ENCODE assay signal across 21 cellular contexts in the genomic region with DNA sequence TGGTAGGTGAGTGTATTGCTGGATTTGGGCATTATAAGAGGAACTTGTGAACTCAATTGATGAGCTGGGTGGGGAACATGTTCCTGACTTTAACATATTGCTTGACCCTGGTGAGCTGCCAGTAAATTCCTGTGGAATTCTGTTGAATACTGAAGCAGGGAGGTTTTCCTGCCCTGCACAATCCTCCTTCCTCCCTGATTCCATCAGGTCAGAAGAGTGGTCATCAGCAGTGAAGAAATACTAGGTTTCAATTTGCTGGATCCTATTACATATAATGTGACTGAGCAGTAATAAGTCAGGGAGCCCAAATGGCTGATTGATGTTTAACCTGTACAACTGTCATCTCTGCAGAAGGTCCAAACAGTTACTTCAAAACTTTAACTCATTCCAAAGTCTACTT.
DNase-seq lines count a peak whose midpoint lies in the region; ATAC-seq, FAIRE-seq and TF ChIP-seq lines count a peak whose summit lies in the region.
"Had no signal": no experiment of that assay in that cellular context is flagged by ENCODE, and none has a peak within 500 bp of the region (broad histone marks: within the 10 kb centered on the region; RNA-seq: fewer than 3 reads in every experiment).

No MANE protein-coding gene starts in this region.

- no peak overlapping the region for H3K4ac ChIP-seq in trophoblast cell (ENCODE audit: low read depth, low read length)

- H3K9me3 ChIP-seq in astrocyte (ENCODE audit: insufficient read depth, low read depth, low read length): no peaks in the 10 kb centered on the region
- H3K9me3 ChIP-seq in trophoblast cell (ENCODE audit: insufficient read depth, low read depth, low read length): no peaks in the 10 kb centered on the region

- ATAC-seq in HG02588 (IDR thresholded peaks at IDR 0.05; ENCODE audit: unreplicated experiment): no peak
- no peak for ATAC-seq in stimulated activated memory B cell treated with anti-CD40 and anti-IgM and Interleukin-4, amounts not matched to agents 10 μg/mL and 1 μg/mL and 100 μg/mL, for 72 hours
- ATAC-seq: HCT116, Panc1 had no signal

- no peak overlapping the region for H3K9ac ChIP-seq in astrocyte (ENCODE audit: low read length)
- no peak overlapping the region for H3K9ac ChIP-seq in trophoblast cell (ENCODE audit: low read length)

- FAIRE-seq in astrocyte (lab: Jason Lieb, UNC): no peak
- FAIRE-seq: colon, D721Med, endothelial cell of umbilical vein had no signal

- H3K4me1 Mint-ChIP-seq in astrocyte (ENCODE audit: low read depth, unreplicated experiment): peaks cover 40% of the 10 kb centered on the region
- H3K4me1 Mint-ChIP-seq in stimulated activated memory B cell treated with anti-CD40 and anti-IgM and Interleukin-4, amounts not matched to agents 10 μg/mL and 1 μg/mL and 100 μg/mL, for 72 hours: no peaks in the 10 kb centered on the region

- H3K4me2 ChIP-seq in astrocyte (ENCODE audit: low read length) (no peak overlapping the region), trophoblast cell (ENCODE audit: low read length) (no peak overlapping the region)

- no peak for TF ChIP-seq CTCF in astrocyte (IDR thresholded peaks at IDR 0.05; ENCODE audit: insufficient read depth, low read depth, low read length)

- H3K27ac ChIP-seq in astrocyte (ENCODE audit: low read depth, low read length) (no peak overlapping the region), trophoblast cell (ENCODE audit: low read depth, low read length) (peak overlapping the region; percentile 29)

- H3K36me3 ChIP-seq in astrocyte (ENCODE audit: insufficient read depth, low read length) (no peaks in the 10 kb centered on the region), trophoblast cell (ENCODE audit: control insufficient read depth in 1 of 2, insufficient read depth in 2 of 2, low read length in 2 of 2) (no peaks in the 10 kb centered on the region)

- peak overlapping the region; percentile 48 for H2BK120ac ChIP-seq in trophoblast cell (ENCODE audit: insufficient read depth, low read length, poor library complexity)

- H2AK5ac ChIP-seq in trophoblast cell (ENCODE audit: low read length): no peak overlapping the region

- H3K23ac ChIP-seq in trophoblast cell (ENCODE audit: low read length): no peak overlapping the region

- H3K79me2 ChIP-seq in astrocyte (ENCODE audit: insufficient read depth, low read length) (no peaks in the 10 kb centered on the region), trophoblast cell (ENCODE audit: control insufficient read depth, insufficient read depth, low read length, poor library complexity) (no peaks in the 10 kb centered on the region)

- H3K18ac ChIP-seq in trophoblast cell (ENCODE audit: low read length): no peak overlapping the region

- DNase-seq in HS-5 (ENCODE audit: low read depth): peak; percentile 57
- DNase-seq in astrocyte (ENCODE audit: low read depth): peak; percentile 34
- DNase-seq in glomerular visceral epithelial cell (ENCODE audit: extremely low spot score): peak; percentile 4
- DNase-seq in trophoblast cell: no peak
- no peak for DNase-seq in activated gamma-delta T cell (lab: John Stamatoyannopoulos, UW)
- DNase-seq in GM19238 (ENCODE audit: insufficient read length, low spot score): no peak
- DNase-seq: AML-193; GF-D8; head of caudate nucleus; NCI-H1048; stimulated activated CD4-positive, alpha-beta T cell treated with anti-CD3 and anti-CD28 coated beads, Interleukin-4, amount 100 ng/mL, for 24 hours; stimulated activated CD8-positive, alpha-beta memory T cell treated with anti-CD3 and anti-CD28 coated beads, Interleukin-4, amount 100 ng/mL, for 48 hours; SW 1271 had no signal

- H3K27ac Mint-ChIP-seq in astrocyte (ENCODE audit: unreplicated experiment): peak overlapping the region; percentile 72
- H3K27ac Mint-ChIP-seq in stimulated activated memory B cell treated with anti-CD40 and anti-IgM and Interleukin-4, amounts not matched to agents 10 μg/mL and 1 μg/mL and 100 μg/mL, for 72 hours: no peak overlapping the region
- H3K27ac Mint-ChIP-seq: activated T-helper 1 cell treated with anti-CD3 and anti-CD28 coated beads, Interleukin-12 subunit alpha, Interleukin-12 subunit beta, Interleukin-2, Interleukin-4 antibody, amounts not matched to agents 30 ng/mL and 10 ng/mL and 1 ng/mL, durations not matched to agents 14 hours and 24 hours and 36 hours had no signal

- H3K4me1 ChIP-seq in astrocyte (ENCODE audit: insufficient read depth, low read length): no peaks in the 10 kb centered on the region
- H3K4me1 ChIP-seq in trophoblast cell (ENCODE audit: control insufficient read depth in 1 of 2, insufficient read depth in 2 of 2, low read length in 2 of 2): peaks cover 3 to 5% of the 10 kb centered on the region in 2 experiments

- no peak overlapping the region for H3K14ac ChIP-seq in trophoblast cell (ENCODE audit: low read length)

- peaks cover 11% of the 10 kb centered on the region for H3K79me1 ChIP-seq in trophoblast cell (ENCODE audit: low read length)

- H4K8ac ChIP-seq in trophoblast cell (ENCODE audit: low read depth, low read length): no peak overlapping the region

- H3K4me3 ChIP-seq in astrocyte (ENCODE audit: insufficient read depth, low read depth, low read length) (no peak overlapping the region), trophoblast cell (ENCODE audit: low read depth, low read length) (no peak overlapping the region)

- H3K9me3 Mint-ChIP-seq in astrocyte (ENCODE audit: unreplicated experiment): no peaks in the 10 kb centered on the region
- H3K9me3 Mint-ChIP-seq in stimulated activated memory B cell treated with anti-CD40 and anti-IgM and Interleukin-4, amounts not matched to agents 10 μg/mL and 1 μg/mL and 100 μg/mL, for 72 hours: no peaks in the 10 kb centered on the region
- H3K9me3 Mint-ChIP-seq: activated T-helper 1 cell treated with anti-CD3 and anti-CD28 coated beads, Interleukin-12 subunit alpha, Interleukin-12 subunit beta, Interleukin-2, Interleukin-4 antibody, amounts not matched to agents 30 ng/mL and 10 ng/mL and 1 ng/mL, durations not matched to agents 14 hours and 24 hours and 36 hours had no signal

- H3K27me3 Mint-ChIP-seq in astrocyte (ENCODE audit: low read depth, unreplicated experiment): no peaks in the 10 kb centered on the region
- H3K27me3 Mint-ChIP-seq in stimulated activated memory B cell treated with anti-CD40 and anti-IgM and Interleukin-4, amounts not matched to agents 10 μg/mL and 1 μg/mL and 100 μg/mL, for 72 hours: no peaks in the 10 kb centered on the region

- no peak overlapping the region for H4K12ac ChIP-seq in trophoblast cell (ENCODE audit: low read depth, low read length)

- H3K27me3 ChIP-seq in astrocyte (ENCODE audit: insufficient read depth, low read length) (no peaks in the 10 kb centered on the region), trophoblast cell (ENCODE audit: insufficient read depth, low read length) (no peaks in the 10 kb centered on the region)

- H2BK12ac ChIP-seq in trophoblast cell (ENCODE audit: low read length): no peak overlapping the region

- peak overlapping the region; percentile 12 for H3K4me3 Mint-ChIP-seq in astrocyte (ENCODE audit: unreplicated experiment)
- no peak overlapping the region for H3K4me3 Mint-ChIP-seq in stimulated activated memory B cell treated with anti-CD40 and anti-IgM and Interleukin-4, amounts not matched to agents 10 μg/mL and 1 μg/mL and 100 μg/mL, for 72 hours
- H3K4me3 Mint-ChIP-seq: activated T-helper 1 cell treated with anti-CD3 and anti-CD28 coated beads, Interleukin-12 subunit alpha, Interleukin-12 subunit beta, Interleukin-2, Interleukin-4 antibody, amounts not matched to agents 30 ng/mL and 10 ng/mL and 1 ng/mL, durations not matched to agents 14 hours and 24 hours and 36 hours had no signal

- no peaks in the 10 kb centered on the region for H4K20me1 ChIP-seq in astrocyte (ENCODE audit: insufficient read depth, low read length)

- peak overlapping the region; percentile 23 for H2BK5ac ChIP-seq in trophoblast cell (ENCODE audit: low read depth, low read length, poor library complexity)

- peak overlapping the region; percentile 55 for H4K91ac ChIP-seq in trophoblast cell (ENCODE audit: low read depth, low read length)

- no peak overlapping the region for H2AFZ ChIP-seq in astrocyte (ENCODE audit: low read depth, low read length)
- no peak overlapping the region for H2AFZ ChIP-seq in trophoblast cell (ENCODE audit: insufficient read depth, low read length, poor library complexity)

- H3K36me3 Mint-ChIP-seq in astrocyte (ENCODE audit: low read depth, unreplicated experiment): no peaks in the 10 kb centered on the region
- no peaks in the 10 kb centered on the region for H3K36me3 Mint-ChIP-seq in stimulated activated memory B cell treated with anti-CD40 and anti-IgM and Interleukin-4, amounts not matched to agents 10 μg/mL and 1 μg/mL and 100 μg/mL, for 72 hours

Comparison
In these comparisons a context has a peak if more than half of its experiments do, and no peak if none do; other contexts are left out.
1. DNase-seq: peak in HS-5 (single experiment), astrocyte (single experiment) and glomerular visceral epithelial cell (single experiment); none in trophoblast cell (0 of 2), activated gamma-delta T cell (single experiment) and GM19238 (single experiment).